ENCODE assay signal across 10 cellular contexts in the genomic region with DNA sequence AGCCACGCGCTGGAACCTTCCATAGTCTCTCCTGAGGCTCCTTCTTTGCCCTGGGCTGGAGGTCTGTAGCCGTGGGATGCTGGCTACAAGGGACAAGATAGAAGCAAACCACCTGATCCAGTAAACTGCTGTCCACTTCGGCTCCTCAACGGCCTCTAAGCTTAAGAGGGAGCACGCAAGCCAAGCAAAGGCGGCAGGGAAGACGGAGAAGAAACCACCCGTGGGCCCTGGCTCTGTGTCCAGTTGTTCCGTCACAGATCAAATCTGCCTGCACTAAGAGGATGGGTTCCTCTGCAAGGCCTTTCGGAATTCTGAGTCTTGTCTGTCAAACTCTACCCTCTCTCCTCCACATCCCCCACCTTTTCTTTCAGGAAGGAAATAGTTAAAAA. TPM values are rescaled to one million over a fixed set of nuclear protein-coding genes. Genes with fewer than 3 reads are reported as not detected.
A peak's percentile ranks its signal among the peaks of the same experiment; 100 is the strongest.
DNase-seq lines count a peak whose midpoint lies in the region; ATAC-seq and TF ChIP-seq lines count a peak whose summit lies in the region.
"Had no signal": no experiment of that assay in that cellular context is flagged by ENCODE, and none has a peak within 500 bp of the region (broad histone marks: within the 10 kb centered on the region; RNA-seq: fewer than 3 reads in every experiment).

No MANE protein-coding gene starts in this region.

- H3K4me3 ChIP-seq in AG04450 (ENCODE audit: low read depth, low read length) = peak overlapping the region; percentile 74
- H3K4me3 ChIP-seq in adipocyte (ENCODE audit: low read length) = peak overlapping the region; percentile 83
- H3K4me3 ChIP-seq in prostate gland = peak overlapping the region; percentile 38 to 39
- H3K4me3 ChIP-seq in lower leg skin (ENCODE audit: low read depth, poor library complexity, severe bottlenecking) = no peak overlapping the region

- peak; percentile 13 for ATAC-seq in left ventricle myocardium superior

- TF ChIP-seq CTCF in AG04450 (IDR thresholded peaks at IDR 0.05; ENCODE audit: low read depth, low read length) = no peak
- no peak for TF ChIP-seq CTCF in prostate gland (IDR thresholded peaks at IDR 0.05)
- no peak for TF ChIP-seq CTCF in RWPE1 (conservative IDR thresholded peaks at IDR 0.05; ENCODE audit: low read depth)
- TF ChIP-seq CTCF in lower leg skin (IDR thresholded peaks at IDR 0.05) = no peak

- no peaks in the 10 kb centered on the region for H3K27me3 ChIP-seq in AG04450 (ENCODE audit: control insufficient read depth, insufficient read depth, low read length)
- no peaks in the 10 kb centered on the region for H3K27me3 ChIP-seq in adipocyte (replicated peaks; ENCODE audit: control insufficient read depth, insufficient read depth, low read length)
- H3K27me3 ChIP-seq in prostate gland (replicated peaks; ENCODE audit: insufficient read depth) = no peaks in the 10 kb centered on the region

- intact Hi-C loops in left ventricle myocardium superior (cut with micrococcal nuclease) = no loop called here
- intact Hi-C loops in prostate gland (cut with DNase I) = loop anchor here (5.0 to 10.0 kb wide), 2 partner anchors 37 to 326 kb away; no protein-coding TSS in a partner anchor
- intact Hi-C loops in lower leg skin (cut with DNase I; ENCODE audit: low total_unique reads) = no loop called here

- WGBS in prostate gland = 57% methylated on average over 11 of the region's 11 CpGs
- WGBS in lower leg skin, 2 donors = 60 to 63% methylated on average over 11 of the region's 11 CpGs

- POLR2A ChIA-PET in AG04450 (lab: Yijun Ruan, JAX) = interaction anchor here (0.6 to 1.7 kb wide), 5 partner anchors 18 to 1313 kb away, joined by 3 to 5 read pairs (median 3); no protein-coding TSS in a partner anchor
- POLR2A ChIA-PET in RWPE1 (lab: Yijun Ruan, JAX; ENCODE audit: low non-redundant PET) = no interaction called here

- H3K36me3 ChIP-seq in adipocyte (ENCODE audit: control insufficient read depth, insufficient read depth, low read length, severe bottlenecking) (no peaks in the 10 kb centered on the region), prostate gland (no peaks in the 10 kb centered on the region)
- H3K36me3 ChIP-seq: BLaER1 treated with 17β-estradiol and CSF1 and Interleukin-3, amounts not matched to agents 10 nM and 100 nM had no signal

- H3K9ac ChIP-seq in adipocyte (ENCODE audit: low read length) = peak overlapping the region; percentile 79
- H3K9ac ChIP-seq: BLaER1 treated with 17β-estradiol and CSF1 and Interleukin-3, amounts not matched to agents 10 nM and 100 nM had no signal

- CTCF ChIA-PET in AG04450 (lab: Charles Lee) = interaction anchor here (0.7 to 5.7 kb wide), 4 partner anchors 109 to 368 kb away, joined by 3 to 16 read pairs (median 4); no protein-coding TSS in a partner anchor
- CTCF ChIA-PET in RWPE1 (lab: Yijun Ruan, JAX) = interaction anchor here (0.6 kb wide), 1 partner anchor 1551 kb away, joined by 3 read pairs; no protein-coding TSS in a partner anchor

- H3K27ac ChIP-seq in AG04450 (ENCODE audit: low read depth, low read length) (peak overlapping the region; percentile 55), prostate gland (peak overlapping the region; percentile 74 to 76), RWPE1 (no peak overlapping the region)
- H3K27ac ChIP-seq: BLaER1 treated with 17β-estradiol and CSF1 and Interleukin-3, amounts not matched to agents 10 nM and 100 nM had no signal

- no peaks in the 10 kb centered on the region for H3K9me3 ChIP-seq in AG04450 (ENCODE audit: control insufficient read depth, insufficient read depth, low read length)
- H3K9me3 ChIP-seq in adipocyte (ENCODE audit: control insufficient read depth, low read length) = no peaks in the 10 kb centered on the region
- H3K9me3 ChIP-seq in prostate gland = no peaks in the 10 kb centered on the region

- DNase-seq in AG04450 (ENCODE audit: low read depth, low spot score) = no peak
- DNase-seq in adipocyte (ENCODE audit: low read depth) = no peak
- no peak for DNase-seq in left ventricle myocardium superior
- no peak for DNase-seq in prostate gland (ENCODE audit: low spot score)
- no peak for DNase-seq in stimulated activated naive CD4-positive, alpha-beta T cell treated with Interleukin-2 at 50 U/mL for 16 hours (lab: John Stamatoyannopoulos, UW)
- no peak for DNase-seq in RWPE1 (ENCODE audit: low spot score)
- DNase-seq in HuH-7 (ENCODE audit: low spot score) = no peak
- no peak for DNase-seq in lower leg skin (ENCODE audit: low spot score in 2 of 2)
- DNase-seq: NCI-H1105 treated with DMSO at 0.1 percent for 48 hours had no signal

- H3K4me1 ChIP-seq in adipocyte (ENCODE audit: control insufficient read depth, insufficient read depth, low read length) = peaks cover 26% of the 10 kb centered on the region
- H3K4me1 ChIP-seq in prostate gland (replicated peaks) = no peaks in the 10 kb centered on the region

- no peak for TF ChIP-seq POLR2A in prostate gland (IDR thresholded peaks at IDR 0.05)
- TF ChIP-seq POLR2A in lower leg skin (IDR thresholded peaks at IDR 0.05) = no peak

RNA-seq across cellular contexts. Expression of gene EDNRA, which starts 0.4 kb away (rescaled TPM):
- 28.4 and 38.4 TPM in 2 replicates for polyA plus RNA-seq in AG04450 (2011; rRNA removed)
- 41.0 and 47.7 TPM in 2 replicates for polyA minus RNA-seq in AG04450 (2011; rRNA and poly(A)+ RNA removed)
- 6.1 TPM for total RNA-seq in left ventricle myocardium superior
- total RNA-seq in prostate gland = 10 to 100 TPM; 17.8 to 27.3 TPM
- total RNA-seq in lower leg skin = 10 to 100 TPM in 1 of 4 donors, 1 to 10 TPM in 3; 2.1 to 10.3 (median 6.0) TPM
